Comparison of ENCODE assay signal across 10 cellular contexts in genomic region chr6:144588674-144589325, GRCh38.
DNase-seq lines count a peak whose midpoint lies in the region; ATAC-seq lines count a peak whose summit lies in the region.
"Had no signal": no experiment of that assay in that cellular context is flagged by ENCODE, and none has a peak within 500 bp of the region (broad histone marks: within the 10 kb centered on the region; RNA-seq: fewer than 3 reads in every experiment).

No MANE protein-coding gene starts in this region.

- ATAC-seq in GM18870 (IDR thresholded peaks at IDR 0.05; ENCODE audit: unreplicated experiment) (peak; percentile 89), GM21717 (IDR thresholded peaks at IDR 0.05; ENCODE audit: unreplicated experiment) (peak; percentile 71), HG03175 (IDR thresholded peaks at IDR 0.05; ENCODE audit: unreplicated experiment) (peak; percentile 89)

- DNase-seq in kidney glomerular epithelial cell (lab: John Stamatoyannopoulos, UW) = peak; percentile 38
- no peak for DNase-seq in hypothalamus (lab: John Stamatoyannopoulos, UW)
- no peak for DNase-seq in NCI-H345 (lab: John Stamatoyannopoulos, UW)
- no peak for DNase-seq in ecto neural progenitor cell (ENCODE audit: low spot score)
- DNase-seq: activated CD4-positive, alpha-beta T cell treated with anti-CD3 and anti-CD28 coated beads, Interleukin-2, amount 50 U/mL, for 4 hours; NCI-H1092; spleen had no signal
